In the genomic region with DNA sequence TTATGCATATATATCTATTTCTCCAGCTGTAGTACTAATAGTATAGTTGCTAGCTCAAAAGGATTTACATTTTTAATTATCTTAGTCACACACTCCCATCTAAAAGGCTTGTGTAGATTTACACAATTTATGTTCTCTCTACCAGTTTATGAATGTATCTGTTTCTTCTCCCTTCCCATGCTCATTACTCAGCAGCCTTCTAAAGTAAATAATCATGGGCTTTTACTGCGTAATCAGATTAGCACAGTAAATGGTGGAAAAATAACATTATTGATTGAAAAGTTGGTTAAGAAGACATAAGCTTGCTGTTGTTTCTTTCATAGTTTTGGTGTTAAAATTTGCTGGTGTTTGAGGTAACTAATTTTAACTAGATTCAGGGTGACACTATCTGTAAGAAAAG, we compare ENCODE assay signal across 23 cellular contexts.
DNase-seq lines count a peak whose midpoint lies in the region; ATAC-seq and TF ChIP-seq lines count a peak whose summit lies in the region.
"Had no signal": no experiment of that assay in that cellular context is flagged by ENCODE, and none has a peak within 500 bp of the region (broad histone marks: within the 10 kb centered on the region; RNA-seq: fewer than 3 reads in every experiment).

No MANE protein-coding gene starts in this region.

- DNase-seq in A673 (ENCODE audit: low spot score) (peak; percentile 9), EH (ENCODE audit: low read depth) (peak; percentile 9)
- DNase-seq in activated naive CD8-positive, alpha-beta T cell treated with anti-CD3 and anti-CD28 coated beads for 36 hours: no peak
- DNase-seq: activated CD4-positive, alpha-beta T cell treated with anti-CD3 and anti-CD28 coated beads for 48 hours; activated naive CD8-positive, alpha-beta T cell treated with anti-CD3 and anti-CD28 coated beads, Interleukin-2, amount 10 ng/mL, durations not matched to agents 7 days and 5 days; central memory CD4-positive, alpha-beta T cell; DND-41; left ventricle myocardium superior; midbrain; NCI-H1694; NCI-H510A; retina; stimulated activated CD4-positive, alpha-beta T cell treated with anti-CD3 and anti-CD28 coated beads, Interleukin-2, amount 100 ng/mL, for 24 hours; trophoblast cell had no signal

- peaks cover 39% of the 10 kb centered on the region for H3K4me1 Mint-ChIP-seq in activated naive CD8-positive, alpha-beta T cell treated with anti-CD3 and anti-CD28 coated beads for 36 hours

- POLR2A ChIA-PET in A673 (lab: Charles Lee; ENCODE audit: low non-redundant PET): no interaction called here

- 27% methylated on average over 1 of the region's 1 CpG for WGBS in liver

- CTCF ChIA-PET in A673 (lab: Charles Lee): no interaction called here

- peaks cover 28% of the 10 kb centered on the region for H3K36me3 Mint-ChIP-seq in activated naive CD8-positive, alpha-beta T cell treated with anti-CD3 and anti-CD28 coated beads for 36 hours

- H3K36me3 ChIP-seq in A673 (ENCODE audit: insufficient read depth, low read length, poor library complexity, severe bottlenecking): no peaks in the 10 kb centered on the region
- no peaks in the 10 kb centered on the region for H3K36me3 ChIP-seq in liver (ENCODE audit: control insufficient read depth in 4 of 4, insufficient read depth in 3 of 4, low read depth in 1 of 4, low read length in 3 of 4)

- no peak overlapping the region for H3K9ac ChIP-seq in liver (ENCODE audit: low read depth in 1 of 2, low read length in 2 of 2)
- H3K9ac ChIP-seq: BLaER1 had no signal

- BruUV-seq in A673 (replicated peaks; lab: Mats Ljungman, UMichigan): no TSS peak

- TF ChIP-seq CTCF in A673 (conservative IDR thresholded peaks at IDR 0.05; ENCODE audit: low read depth, low read length) (no peak), liver (IDR thresholded peaks at IDR 0.05; ENCODE audit: low read depth, low read length, missing input control) (no peak)

- intact Hi-C loops in A673 (cut with micrococcal nuclease; ENCODE audit: unreplicated experiment): no loop called here

- peak overlapping the region; percentile 6 for H3K27ac Mint-ChIP-seq in activated naive CD8-positive, alpha-beta T cell treated with anti-CD3 and anti-CD28 coated beads for 36 hours
- H3K27ac Mint-ChIP-seq: activated naive CD8-positive, alpha-beta T cell treated with anti-CD3 and anti-CD28 coated beads, Interleukin-2, amount 10 ng/mL, durations not matched to agents 7 days and 5 days; activated T-helper 1 cell treated with anti-CD3 and anti-CD28 coated beads, Interleukin-12 subunit alpha, Interleukin-12 subunit beta, Interleukin-2, Interleukin-4 antibody, amounts not matched to agents 30 ng/mL and 10 ng/mL and 1 ng/mL, durations not matched to agents 14 hours and 24 hours and 36 hours; T-helper 2 cell treated with Interferon-gamma antibody and Interleukin-4, amounts not matched to agents 5 μg/mL and 100 μg/mL, for 36 hours had no signal

- ATAC-seq in HG02642 (IDR thresholded peaks at IDR 0.05; ENCODE audit: poor library complexity, unreplicated experiment) (no peak), HG03469 (IDR thresholded peaks at IDR 0.05; ENCODE audit: unreplicated experiment) (no peak), GM21529 (IDR thresholded peaks at IDR 0.05; ENCODE audit: unreplicated experiment) (no peak), HG03196 (IDR thresholded peaks at IDR 0.05; ENCODE audit: unreplicated experiment) (no peak)
- ATAC-seq: left ventricle myocardium superior had no signal

- H3K4me1 ChIP-seq in A673 (ENCODE audit: insufficient read depth, low read length, poor library complexity, severe bottlenecking) (peaks cover 14% of the 10 kb centered on the region), liver (ENCODE audit: control insufficient read depth in 4 of 4, insufficient read depth in 4 of 4, low read length in 3 of 4) (peaks cover 0 to 6% (median 2%) of the 10 kb centered on the region in 4 donors)
- H3K4me1 ChIP-seq: BLaER1 had no signal

- no peak overlapping the region for H3K4me3 Mint-ChIP-seq in activated naive CD8-positive, alpha-beta T cell treated with anti-CD3 and anti-CD28 coated beads for 36 hours
- H3K4me3 Mint-ChIP-seq: activated naive CD8-positive, alpha-beta T cell treated with anti-CD3 and anti-CD28 coated beads, Interleukin-2, amount 10 ng/mL, durations not matched to agents 7 days and 5 days; activated T-helper 1 cell treated with anti-CD3 and anti-CD28 coated beads, Interleukin-12 subunit alpha, Interleukin-12 subunit beta, Interleukin-2, Interleukin-4 antibody, amounts not matched to agents 30 ng/mL and 10 ng/mL and 1 ng/mL, durations not matched to agents 14 hours and 24 hours and 36 hours; nephron; T-helper 2 cell treated with Interferon-gamma antibody and Interleukin-4, amounts not matched to agents 5 μg/mL and 100 μg/mL, for 36 hours had no signal

- no peaks in the 10 kb centered on the region for H3K27me3 ChIP-seq in A673 (replicated peaks; ENCODE audit: insufficient read depth, low read depth, low read length, poor library complexity)
- no peaks in the 10 kb centered on the region for H3K27me3 ChIP-seq in liver (ENCODE audit: control insufficient read depth in 4 of 4, insufficient read depth in 4 of 4, low read length in 3 of 4)
- H3K27me3 ChIP-seq: BLaER1 had no signal

- H3K9me3 Mint-ChIP-seq in activated naive CD8-positive, alpha-beta T cell treated with anti-CD3 and anti-CD28 coated beads for 36 hours: peaks cover 8% of the 10 kb centered on the region
- H3K9me3 Mint-ChIP-seq: activated naive CD8-positive, alpha-beta T cell treated with anti-CD3 and anti-CD28 coated beads, Interleukin-2, amount 10 ng/mL, durations not matched to agents 7 days and 5 days; activated T-helper 1 cell treated with anti-CD3 and anti-CD28 coated beads, Interleukin-12 subunit alpha, Interleukin-12 subunit beta, Interleukin-2, Interleukin-4 antibody, amounts not matched to agents 30 ng/mL and 10 ng/mL and 1 ng/mL, durations not matched to agents 14 hours and 24 hours and 36 hours had no signal

- H3K9me3 ChIP-seq in A673 (ENCODE audit: low read depth, low read length, poor library complexity, severe bottlenecking): no peaks in the 10 kb centered on the region
- H3K9me3 ChIP-seq in liver (ENCODE audit: control insufficient read depth in 4 of 4, low read length in 3 of 4): no peaks in the 10 kb centered on the region

- no peaks in the 10 kb centered on the region for H3K27me3 Mint-ChIP-seq in activated naive CD8-positive, alpha-beta T cell treated with anti-CD3 and anti-CD28 coated beads for 36 hours
- H3K27me3 Mint-ChIP-seq: activated naive CD8-positive, alpha-beta T cell treated with anti-CD3 and anti-CD28 coated beads, Interleukin-2, amount 10 ng/mL, durations not matched to agents 7 days and 5 days had no signal

- TF ChIP-seq RAD21 in liver (IDR thresholded peaks at IDR 0.05): peak in 1 of 2 donors; percentile 7

- H3K27ac ChIP-seq in A673 (ENCODE audit: low read depth, low read length, poor library complexity, severe bottlenecking): peak overlapping the region; percentile 0
- no peak overlapping the region for H3K27ac ChIP-seq in liver (ENCODE audit: low read depth in 1 of 2, low read length in 2 of 2)
- H3K27ac ChIP-seq: BLaER1 had no signal

- H3K4me3 ChIP-seq in A673 (ENCODE audit: low read depth, low read length, poor library complexity, severe bottlenecking) (no peak overlapping the region), liver (ENCODE audit: low read depth in 1 of 3, low read length in 3 of 3) (no peak overlapping the region)
- H3K4me3 ChIP-seq: BLaER1 had no signal

TF ChIP-seq in liver, 16 proteins besides CTCF, POLR2A, EP300 and RAD21 (continues in another document):
- TF ChIP-seq TAF1 (conservative IDR thresholded peaks at IDR 0.05) (no peak), GABPA (IDR thresholded peaks at IDR 0.05 in 1 of 2, conservative IDR thresholded peaks at IDR 0.05 in 1 of 2) (no peak), HNF4G (IDR thresholded peaks at IDR 0.05) (no peak), YY1 (IDR thresholded peaks at IDR 0.05) (peak; percentile 79), HNF4A (conservative IDR thresholded peaks at IDR 0.05) (peak in 1 of 2 donors; percentile 19), RXRA (IDR thresholded peaks at IDR 0.05) (peak in 1 of 2 donors; percentile 25), JUND (IDR thresholded peaks at IDR 0.05) (peak in 1 of 2 donors; percentile 24), EGR1 (IDR thresholded peaks at IDR 0.05; ENCODE audit: low read depth in 2 of 2) (peak in 1 of 2 donors; percentile 19), SP1 (IDR thresholded peaks at IDR 0.05) (no peak), FOXA1 (IDR thresholded peaks at IDR 0.05) (no peak)
- TF ChIP-seq, protein P1, sequence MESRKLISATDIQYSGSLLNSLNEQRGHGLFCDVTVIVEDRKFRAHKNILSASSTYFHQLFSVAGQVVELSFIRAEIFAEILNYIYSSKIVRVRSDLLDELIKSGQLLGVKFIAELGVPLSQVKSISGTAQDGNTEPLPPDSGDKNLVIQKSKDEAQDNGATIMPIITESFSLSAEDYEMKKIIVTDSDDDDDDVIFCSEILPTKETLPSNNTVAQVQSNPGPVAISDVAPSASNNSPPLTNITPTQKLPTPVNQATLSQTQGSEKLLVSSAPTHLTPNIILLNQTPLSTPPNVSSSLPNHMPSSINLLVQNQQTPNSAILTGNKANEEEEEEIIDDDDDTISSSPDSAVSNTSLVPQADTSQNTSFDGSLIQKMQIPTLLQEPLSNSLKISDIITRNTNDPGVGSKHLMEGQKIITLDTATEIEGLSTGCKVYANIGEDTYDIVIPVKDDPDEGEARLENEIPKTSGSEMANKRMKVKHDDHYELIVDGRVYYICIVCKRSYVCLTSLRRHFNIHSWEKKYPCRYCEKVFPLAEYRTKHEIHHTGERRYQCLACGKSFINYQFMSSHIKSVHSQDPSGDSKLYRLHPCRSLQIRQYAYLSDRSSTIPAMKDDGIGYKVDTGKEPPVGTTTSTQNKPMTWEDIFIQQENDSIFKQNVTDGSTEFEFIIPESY (IDR thresholded peaks at IDR 0.05): no peak
- TF ChIP-seq, protein P2, sequence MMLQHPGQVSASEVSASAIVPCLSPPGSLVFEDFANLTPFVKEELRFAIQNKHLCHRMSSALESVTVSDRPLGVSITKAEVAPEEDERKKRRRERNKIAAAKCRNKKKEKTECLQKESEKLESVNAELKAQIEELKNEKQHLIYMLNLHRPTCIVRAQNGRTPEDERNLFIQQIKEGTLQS (IDR thresholded peaks at IDR 0.05): no peak
- TF ChIP-seq, protein P3, sequence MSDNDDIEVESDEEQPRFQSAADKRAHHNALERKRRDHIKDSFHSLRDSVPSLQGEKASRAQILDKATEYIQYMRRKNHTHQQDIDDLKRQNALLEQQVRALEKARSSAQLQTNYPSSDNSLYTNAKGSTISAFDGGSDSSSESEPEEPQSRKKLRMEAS (IDR thresholded peaks at IDR 0.05): no peak
